12 cellular contexts compared by ENCODE assay signal in genomic region chr9:16202913-16203734, GRCh38.
DNase-seq lines count a peak whose midpoint lies in the region; ATAC-seq, FAIRE-seq and TF ChIP-seq lines count a peak whose summit lies in the region.
"Had no signal": no experiment of that assay in that cellular context is flagged by ENCODE, and none has a peak within 500 bp of the region (broad histone marks: within the 10 kb centered on the region; RNA-seq: fewer than 3 reads in every experiment).

No MANE protein-coding gene starts in this region.

- no peak overlapping the region for H3K27ac ChIP-seq in foreskin keratinocyte
- H3K27ac ChIP-seq: esophagus squamous epithelium had no signal

- peak; percentile 81 for DNase-seq in H54 (ENCODE audit: insufficient read length, low spot score)
- DNase-seq in foreskin keratinocyte = peak; percentile 50 to 71
- no peak for DNase-seq in KBM-7
- DNase-seq in GM19238 (ENCODE audit: insufficient read length, low spot score) = no peak
- DNase-seq: activated gamma-delta T cell treated with Interleukin-2 at 50 U/mL for 16 hours; esophagus squamous epithelium; naive thymus-derived CD8-positive, alpha-beta T cell; NCI-H2171 had no signal

- no peak for TF ChIP-seq POLR2A in H54 (IDR thresholded peaks at IDR 0.05; ENCODE audit: low read depth, low read length)

- FAIRE-seq in H54 (lab: Jason Lieb, UNC) = peak; percentile 99

- peaks cover 9% of the 10 kb centered on the region for H3K4me1 ChIP-seq in foreskin keratinocyte
- peaks cover 39% of the 10 kb centered on the region for H3K4me1 ChIP-seq in skeletal muscle satellite cell (ENCODE audit: control insufficient read depth, insufficient read depth, low read length)
- H3K4me1 ChIP-seq: esophagus squamous epithelium had no signal

- no peaks in the 10 kb centered on the region for H3K9me3 ChIP-seq in skeletal muscle satellite cell (replicated peaks; ENCODE audit: low read length)
- H3K9me3 ChIP-seq: esophagus squamous epithelium had no signal

- no peak for TF ChIP-seq CTCF in foreskin keratinocyte (conservative IDR thresholded peaks at IDR 0.05)

- peak; percentile 97 for ATAC-seq in SK-N-SH treated with all-trans-retinoic acid at 6 μM for 48 hours
- peak; percentile 96 for ATAC-seq in foreskin keratinocyte
- ATAC-seq in GM18858 (IDR thresholded peaks at IDR 0.05; ENCODE audit: unreplicated experiment) = no peak
- no peak for ATAC-seq in GM21825 (IDR thresholded peaks at IDR 0.05; ENCODE audit: unreplicated experiment)
- ATAC-seq: naive thymus-derived CD8-positive, alpha-beta T cell had no signal

- peak overlapping the region; percentile 50 for H3K9ac ChIP-seq in skeletal muscle satellite cell (ENCODE audit: low read depth, low read length)

- in situ Hi-C loops in KBM-7 (cut with MboI; ENCODE audit: low pct_unique_long_range_greater_than_20kb, low sequenced_read_pairs) = no loop called here

- peak overlapping the region; percentile 61 for H3K4me2 ChIP-seq in skeletal muscle satellite cell (ENCODE audit: low read length)

- H3K27me3 ChIP-seq in foreskin keratinocyte = no peaks in the 10 kb centered on the region
- no peaks in the 10 kb centered on the region for H3K27me3 ChIP-seq in skeletal muscle satellite cell (ENCODE audit: control insufficient read depth, insufficient read depth, low read length)
- H3K27me3 ChIP-seq: esophagus squamous epithelium had no signal

- H3K36me3 ChIP-seq in skeletal muscle satellite cell (ENCODE audit: insufficient read depth, low read length) = no peaks in the 10 kb centered on the region
- H3K36me3 ChIP-seq: esophagus squamous epithelium had no signal

- H3K4me3 ChIP-seq in skeletal muscle satellite cell (ENCODE audit: low read length) = no peak overlapping the region
- H3K4me3 ChIP-seq: esophagus squamous epithelium had no signal

TF ChIP-seq in SK-N-SH treated with all-trans-retinoic acid at 6 μM for 48 hours, 23 proteins besides CTCF, POLR2A, EP300 and RAD21:
- TF ChIP-seq SNAI2 (CRISPR knock-in tag; IDR thresholded peaks at IDR 0.05) (no peak), ISL1 (CRISPR knock-in tag; IDR thresholded peaks at IDR 0.05) (peak; percentile 57; the same call in 1 of the 2 replicates), TOX (CRISPR knock-in tag; IDR thresholded peaks at IDR 0.05; ENCODE audit: borderline replicate concordance) (no peak), ZC3H10 (CRISPR knock-in tag; IDR thresholded peaks at IDR 0.05) (no peak), ZFP3 (CRISPR knock-in tag; IDR thresholded peaks at IDR 0.05) (no peak), ZNF8 (CRISPR knock-in tag; IDR thresholded peaks at IDR 0.05) (no peak)
- TF ChIP-seq, protein P1, sequence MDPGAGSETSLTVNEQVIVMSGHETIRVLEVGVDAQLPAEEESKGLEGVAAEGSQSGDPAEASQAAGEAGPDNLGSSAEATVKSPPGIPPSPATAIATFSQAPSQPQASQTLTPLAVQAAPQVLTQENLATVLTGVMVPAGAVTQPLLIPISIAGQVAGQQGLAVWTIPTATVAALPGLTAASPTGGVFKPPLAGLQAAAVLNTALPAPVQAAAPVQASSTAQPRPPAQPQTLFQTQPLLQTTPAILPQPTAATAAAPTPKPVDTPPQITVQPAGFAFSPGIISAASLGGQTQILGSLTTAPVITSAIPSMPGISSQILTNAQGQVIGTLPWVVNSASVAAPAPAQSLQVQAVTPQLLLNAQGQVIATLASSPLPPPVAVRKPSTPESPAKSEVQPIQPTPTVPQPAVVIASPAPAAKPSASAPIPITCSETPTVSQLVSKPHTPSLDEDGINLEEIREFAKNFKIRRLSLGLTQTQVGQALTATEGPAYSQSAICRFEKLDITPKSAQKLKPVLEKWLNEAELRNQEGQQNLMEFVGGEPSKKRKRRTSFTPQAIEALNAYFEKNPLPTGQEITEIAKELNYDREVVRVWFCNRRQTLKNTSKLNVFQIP (CRISPR knock-in tag; IDR thresholded peaks at IDR 0.05; ENCODE audit: borderline replicate concordance, low read depth) = no peak

Comparison
In these comparisons a context has a peak if more than half of its experiments do, and no peak if none do; other contexts are left out.
1. DNase-seq: peak in H54 (single experiment) and foreskin keratinocyte (2 of 2); none in KBM-7 (single experiment) and GM19238 (single experiment).
2. ATAC-seq: peak in SK-N-SH treated with all-trans-retinoic acid at 6 μM for 48 hours (single experiment) and foreskin keratinocyte (single experiment); none in GM18858 (single experiment) and GM21825 (single experiment).